8 cellular contexts compared by ENCODE assay signal in genomic region chr17:8991514-8992285, GRCh38. TPM values are rescaled to one million over a fixed set of nuclear protein-coding genes. Genes with fewer than 3 reads are reported as not detected.
DNase-seq lines count a peak whose midpoint lies in the region; ATAC-seq and TF ChIP-seq lines count a peak whose summit lies in the region.

No MANE protein-coding gene starts in this region.

- H3K9me3 Mint-ChIP-seq in WTC11 = peaks cover 12% of the 10 kb centered on the region

- no peak overlapping the region for H3K27ac Mint-ChIP-seq in WTC11

- POLR2A ChIA-PET in WTC11 (lab: Charles Lee) = no interaction called here

- peak; percentile 80 for ATAC-seq in WTC11
- peak; percentile 79 for ATAC-seq in left lobe of liver
- no peak for ATAC-seq in GM19351 (IDR thresholded peaks at IDR 0.05; ENCODE audit: unreplicated experiment)
- ATAC-seq in GM21529 (IDR thresholded peaks at IDR 0.05; ENCODE audit: unreplicated experiment) = no peak

- DNase-seq in GM03348 (ENCODE audit: low spot score) (peak; percentile 89), MG63 (peak; percentile 48), WTC11 (ENCODE audit: low spot score) (peak; percentile 84), cardiac fibroblast (ENCODE audit: low read depth in 2 of 2) (peak; percentile 71 to 77), left lobe of liver (ENCODE audit: low spot score) (no peak)
- DNase-seq in stimulated activated CD4-positive, alpha-beta T cell treated with anti-CD3 and anti-CD28 coated beads, Interleukin-4, amount 100 ng/mL, for 48 hours (ENCODE audit: low read depth in 2 of 2) = peak; percentile 66 to 70

- CTCF ChIA-PET in WTC11 (lab: Charles Lee) = interaction anchor here (0.6 to 1.3 kb wide), 2 partner anchors 11 to 171 kb away, joined by 3 to 4 read pairs; no protein-coding TSS in a partner anchor

- 0 out of 2 replicates have a peak, but pooled peaks cover 4% of the 10 kb centered on the region for H3K27me3 ChIP-seq in MG63

- H3K4me3 ChIP-seq in MG63 (no peak overlapping the region), cardiac fibroblast (replicated peaks in 1 of 2; ENCODE audit: low read depth in 2 of 2, low read length in 2 of 2) (no peak overlapping the region)

- no peaks in the 10 kb centered on the region for H3K9me3 ChIP-seq in MG63

- no peaks in the 10 kb centered on the region for H3K36me3 ChIP-seq in MG63

- H3K36me3 Mint-ChIP-seq in WTC11 = peaks cover 6% of the 10 kb centered on the region

- no peak overlapping the region for H3K4me3 Mint-ChIP-seq in WTC11

- H3K27me3 Mint-ChIP-seq in WTC11 (ENCODE audit: low read depth) = no peaks in the 10 kb centered on the region; the same call in 1 of the 2 replicates

- peak; percentile 78 for TF ChIP-seq CTCF in WTC11 (IDR thresholded peaks at IDR 0.05)
- TF ChIP-seq CTCF in cardiac fibroblast (IDR thresholded peaks at IDR 0.05; ENCODE audit: low read depth, low read length) = peak; percentile 81

- peaks cover 18% of the 10 kb centered on the region for H3K4me1 Mint-ChIP-seq in WTC11

TF ChIP-seq in WTC11, 78 proteins besides CTCF, POLR2A, EP300 and RAD21 (continues in another document):
- TF ChIP-seq ZNF281 (CRISPR knock-in tag; IDR thresholded peaks at IDR 0.05) = no peak
- no peak for TF ChIP-seq JAZF1 (CRISPR knock-in tag; IDR thresholded peaks at IDR 0.05)
- no peak for TF ChIP-seq NFATC4 (CRISPR knock-in tag; IDR thresholded peaks at IDR 0.05)
- no peak for TF ChIP-seq ATF6 (CRISPR knock-in tag; IDR thresholded peaks at IDR 0.05)
- TF ChIP-seq, protein P1, sequence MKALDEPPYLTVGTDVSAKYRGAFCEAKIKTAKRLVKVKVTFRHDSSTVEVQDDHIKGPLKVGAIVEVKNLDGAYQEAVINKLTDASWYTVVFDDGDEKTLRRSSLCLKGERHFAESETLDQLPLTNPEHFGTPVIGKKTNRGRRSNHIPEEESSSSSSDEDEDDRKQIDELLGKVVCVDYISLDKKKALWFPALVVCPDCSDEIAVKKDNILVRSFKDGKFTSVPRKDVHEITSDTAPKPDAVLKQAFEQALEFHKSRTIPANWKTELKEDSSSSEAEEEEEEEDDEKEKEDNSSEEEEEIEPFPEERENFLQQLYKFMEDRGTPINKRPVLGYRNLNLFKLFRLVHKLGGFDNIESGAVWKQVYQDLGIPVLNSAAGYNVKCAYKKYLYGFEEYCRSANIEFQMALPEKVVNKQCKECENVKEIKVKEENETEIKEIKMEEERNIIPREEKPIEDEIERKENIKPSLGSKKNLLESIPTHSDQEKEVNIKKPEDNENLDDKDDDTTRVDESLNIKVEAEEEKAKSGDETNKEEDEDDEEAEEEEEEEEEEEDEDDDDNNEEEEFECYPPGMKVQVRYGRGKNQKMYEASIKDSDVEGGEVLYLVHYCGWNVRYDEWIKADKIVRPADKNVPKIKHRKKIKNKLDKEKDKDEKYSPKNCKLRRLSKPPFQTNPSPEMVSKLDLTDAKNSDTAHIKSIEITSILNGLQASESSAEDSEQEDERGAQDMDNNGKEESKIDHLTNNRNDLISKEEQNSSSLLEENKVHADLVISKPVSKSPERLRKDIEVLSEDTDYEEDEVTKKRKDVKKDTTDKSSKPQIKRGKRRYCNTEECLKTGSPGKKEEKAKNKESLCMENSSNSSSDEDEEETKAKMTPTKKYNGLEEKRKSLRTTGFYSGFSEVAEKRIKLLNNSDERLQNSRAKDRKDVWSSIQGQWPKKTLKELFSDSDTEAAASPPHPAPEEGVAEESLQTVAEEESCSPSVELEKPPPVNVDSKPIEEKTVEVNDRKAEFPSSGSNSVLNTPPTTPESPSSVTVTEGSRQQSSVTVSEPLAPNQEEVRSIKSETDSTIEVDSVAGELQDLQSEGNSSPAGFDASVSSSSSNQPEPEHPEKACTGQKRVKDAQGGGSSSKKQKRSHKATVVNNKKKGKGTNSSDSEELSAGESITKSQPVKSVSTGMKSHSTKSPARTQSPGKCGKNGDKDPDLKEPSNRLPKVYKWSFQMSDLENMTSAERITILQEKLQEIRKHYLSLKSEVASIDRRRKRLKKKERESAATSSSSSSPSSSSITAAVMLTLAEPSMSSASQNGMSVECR (CRISPR knock-in tag; IDR thresholded peaks at IDR 0.05; ENCODE audit: borderline replicate concordance) = no peak
- no peak for TF ChIP-seq MAX (CRISPR knock-in tag; IDR thresholded peaks at IDR 0.05)
- no peak for TF ChIP-seq PRDM15 (CRISPR knock-in tag; IDR thresholded peaks at IDR 0.05)
- TF ChIP-seq CREM (CRISPR knock-in tag; IDR thresholded peaks at IDR 0.05) = no peak
- TF ChIP-seq ZNF317 (CRISPR knock-in tag; IDR thresholded peaks at IDR 0.05; ENCODE audit: borderline replicate concordance, low read depth) = no peak

RNA-seq across cellular contexts. Expression of gene PIK3R5, which starts 26.2 kb away (rescaled TPM):
- total RNA-seq in MG63 (2014; rRNA removed; shearing (Covaris generic); ENCODE audit: low replicate concordance) = not detected in 2 replicates
- total RNA-seq in WTC11 (2021) (5.9 to 7.5 TPM (median 5.9 TPM) in 3 replicates), left lobe of liver (3.3 TPM)

RNA-seq across cellular contexts. Expression of gene NTN1, which starts 29.6 kb away (rescaled TPM):
- total RNA-seq in MG63 (2014; rRNA removed; shearing (Covaris generic); ENCODE audit: low replicate concordance) = 0.79 TPM in 1 of 2 replicates, not detected in the other
- 3.0 to 5.5 TPM (median 3.1 TPM) in 3 replicates for total RNA-seq in WTC11 (2021)
- total RNA-seq in left lobe of liver = 11.5 TPM

Comparison
In these comparisons a context has a peak if more than half of its experiments do, and no peak if none do; other contexts are left out.
1. ATAC-seq: peak in WTC11 (single experiment) and left lobe of liver (single experiment); none in GM19351 (single experiment) and GM21529 (single experiment).